In genomic region chr13:113528798-113529180, GRCh38 we compare ENCODE assay signal across 23 cellular contexts.
"Had no signal": no experiment of that assay in that cellular context is flagged by ENCODE, and none has a peak within 500 bp of the region (broad histone marks: within the 10 kb centered on the region; RNA-seq: fewer than 3 reads in every experiment).

No MANE protein-coding gene starts in this region.

- H3K4me1 ChIP-seq: body of pancreas, colonic mucosa, suprapubic skin, tibial nerve had no signal

- H3K27ac ChIP-seq: adrenal gland, body of pancreas, colonic mucosa, dorsolateral prefrontal cortex, suprapubic skin, tibial nerve had no signal

- H3K27me3 ChIP-seq: adrenal gland, body of pancreas, colonic mucosa, dorsolateral prefrontal cortex, hepatocyte, spleen, suprapubic skin, tibial nerve had no signal

- H3K4me3 ChIP-seq: adrenal gland, body of pancreas, colonic mucosa, dorsolateral prefrontal cortex, hepatocyte, spleen, suprapubic skin, tibial nerve had no signal

- DNase-seq: activated CD4-positive, alpha-beta memory T cell treated with anti-CD3 and anti-CD28 coated beads for 36 hours; activated CD4-positive, alpha-beta T cell treated with anti-CD3 and anti-CD28 coated beads, Interleukin-2, amount 10 ng/mL, durations not matched to agents 24 days and 14 days; activated CD8-positive, alpha-beta memory T cell treated with anti-CD3 and anti-CD28 coated beads, Interleukin-2, amount 50 U/mL, for 4 hours; activated effector memory CD4-positive, alpha-beta T cell treated with anti-CD3 and anti-CD28 coated beads, Interleukin-2, amount 50 U/mL, for 16 hours; activated naive CD4-positive, alpha-beta T cell treated with anti-CD3 and anti-CD28 coated beads for 36 hours; activated naive CD8-positive, alpha-beta T cell treated with anti-CD3 and anti-CD28 coated beads for 36 hours; activated T-cell treated with anti-CD3 and anti-CD28 coated beads, Interleukin-2, amount 50 U/mL, for 1 hour; body of pancreas; cerebellar nuclear complex; colonic mucosa; effector memory CD4-positive, alpha-beta T cell; midbrain; naive thymus-derived CD4-positive, alpha-beta T cell; occipital lobe; stimulated activated naive CD4-positive, alpha-beta T cell had no signal

- ATAC-seq: activated CD4-positive, CD25-positive, alpha-beta regulatory T cell treated with anti-CD3 and anti-CD28 coated beads, Interleukin-2, amount 50 U/mL, for 24 hours; body of pancreas; naive thymus-derived CD4-positive, alpha-beta T cell; right cardiac atrium had no signal

- H3K9me3 ChIP-seq: adrenal gland, body of pancreas, colonic mucosa, spleen, suprapubic skin, tibial nerve had no signal

- H3K36me3 ChIP-seq: colonic mucosa had no signal
